ENCODE assay signal across 26 cellular contexts in genomic region chr4:129515356-129515755, GRCh38.
"Had no signal": no experiment of that assay in that cellular context is flagged by ENCODE, and none has a peak within 500 bp of the region (broad histone marks: within the 10 kb centered on the region; RNA-seq: fewer than 3 reads in every experiment).

No MANE protein-coding gene starts in this region.

- ATAC-seq: activated CD8-positive, alpha-beta T cell treated with anti-CD3 and anti-CD28 coated beads for 36 hours; activated T-cell treated with anti-CD3 and anti-CD28 coated beads, Interleukin-2, amount 50 U/mL, for 72 hours; activated T-helper 17 cell treated with anti-CD3 and anti-CD28 coated beads, Interleukin-2, amount 50 U/mL, for 72 hours; body of pancreas; Right ventricle myocardium inferior; SK-N-SH treated with all-trans-retinoic acid at 6 μM for 48 hours had no signal

- DNase-seq: activated CD4-positive, alpha-beta T cell treated with anti-CD3 and anti-CD28 coated beads, Interleukin-2, amount 10 ng/mL, durations not matched to agents 24 days and 14 days; activated CD4-positive, alpha-beta T cell treated with anti-CD3 and anti-CD28 coated beads, Interleukin-2, amount 50 U/mL, for 4 hours; activated CD8-positive, alpha-beta T cell treated with anti-CD3 and anti-CD28 coated beads for 36 hours; activated effector memory CD4-positive, alpha-beta T cell treated with anti-CD3 and anti-CD28 coated beads, Interleukin-2, amount 50 U/mL, for 16 hours; activated naive CD4-positive, alpha-beta T cell; activated naive CD4-positive, alpha-beta T cell treated with anti-CD3 and anti-CD28 coated beads, Interleukin-2, amount 50 U/mL, for 16 hours; activated naive CD8-positive, alpha-beta T cell treated with anti-CD3 and anti-CD28 coated beads for 36 hours; activated T-cell treated with anti-CD3 and anti-CD28 coated beads, Interleukin-2, amount 50 U/mL, for 1 hour; activated T-cell treated with anti-CD3 and anti-CD28 coated beads, Interleukin-2, amount 50 U/mL, for 72 hours; amniotic stem cell; aorta; body of pancreas; Karpas-422; NCI-H1105; NCI-H1417 treated with DMSO at 0.1 percent for 48 hours; NCI-H187 treated with DMSO at 0.1 percent for 48 hours; NCI-H2081; NCI-H2171 treated with DMSO at 0.1 percent for 48 hours; NCI-H2227 treated with DMSO at 0.1 percent for 48 hours; NCI-H446; NCI-H526 treated with DMSO at 0.1 percent for 48 hours; PC-9; SIG-M5 had no signal
